ENCODE assay signal across 1 cellular context in genomic region chr1:66351474-66351873, GRCh38.
TF ChIP-seq lines count a peak whose summit lies in the region.

No MANE protein-coding gene starts in this region.

TF ChIP-seq in HepG2, 621 proteins besides CTCF, POLR2A, EP300 and RAD21 (continued from another document):
- TF ChIP-seq ZBTB34 (CRISPR knock-in tag; IDR thresholded peaks at IDR 0.05) = no peak
